ENCODE assay signal across 21 cellular contexts in genomic region chr21:41377715-41378114, GRCh38. TPM values are rescaled to one million over a fixed set of nuclear protein-coding genes. Genes with fewer than 3 reads are reported as not detected.
DNase-seq lines count a peak whose midpoint lies in the region; ATAC-seq and TF ChIP-seq lines count a peak whose summit lies in the region.
"Had no signal": no experiment of that assay in that cellular context is flagged by ENCODE, and none has a peak within 500 bp of the region (broad histone marks: within the 10 kb centered on the region; RNA-seq: fewer than 3 reads in every experiment).

No MANE protein-coding gene starts in this region.

- H2BK5ac ChIP-seq in H9 (ENCODE audit: insufficient read length, low read length) (no peak overlapping the region), neuronal stem cell (ENCODE audit: low read length) (no peak overlapping the region)

- H4K5ac ChIP-seq in H9 (ENCODE audit: insufficient read length, low read depth, low read length): no peak overlapping the region

- peaks cover 40% of the 10 kb centered on the region for H3K36me3 Mint-ChIP-seq in activated naive CD4-positive, alpha-beta T cell treated with anti-CD3 and anti-CD28 coated beads, Interleukin-2, amount 10 ng/mL, durations not matched to agents 7 days and 5 days
- H3K36me3 Mint-ChIP-seq in H9 (ENCODE audit: insufficient read depth in 1 of 3, low read depth in 3 of 3): peaks cover 0 to 21% (median 5%) of the 10 kb centered on the region in 3 experiments; a peak in 3 of 7 replicates
- no peaks in the 10 kb centered on the region for H3K36me3 Mint-ChIP-seq in endodermal cell (ENCODE audit: low read depth)

- no peak for ATAC-seq in left colon
- ATAC-seq: A549; CD8-positive, alpha-beta T cell had no signal

- no peak for DNase-seq in activated naive CD4-positive, alpha-beta T cell treated with anti-CD3 and anti-CD28 coated beads, Interleukin-2, amount 10 ng/mL, durations not matched to agents 7 days and 5 days
- no peak for DNase-seq in activated naive CD4-positive, alpha-beta T cell treated with anti-CD3 and anti-CD28 coated beads, Interleukin-2, amount 50 U/mL, for 16 hours
- DNase-seq in H9 (peak; percentile 61), endodermal cell (peak; percentile 73), neuronal stem cell (ENCODE audit: low spot score) (no peak), transverse colon (no peak), left colon (no peak), C1 segment of cervical spinal cord (lab: John Stamatoyannopoulos, UW) (no peak)
- DNase-seq: Calu3; CD8-positive, alpha-beta T cell; DMS53; EL; H7; KG1; MV-4-11; NCI-H187; NCI-H2227 treated with DMSO at 0.1 percent for 48 hours; NCI-H510A treated with DMSO at 0.1 percent for 48 hours; NCI-H774; SHP77 had no signal

- no peak overlapping the region for H3K4me2 ChIP-seq in H9 (ENCODE audit: insufficient read depth, insufficient read length, low read length)
- H3K4me2 ChIP-seq in neuronal stem cell (ENCODE audit: insufficient read depth, low read length, poor library complexity, severe bottlenecking): no peak overlapping the region
- H3K4me2 ChIP-seq: A549 had no signal

- no peaks in the 10 kb centered on the region for H3K9me3 Mint-ChIP-seq in activated naive CD4-positive, alpha-beta T cell treated with anti-CD3 and anti-CD28 coated beads, Interleukin-2, amount 10 ng/mL, durations not matched to agents 7 days and 5 days
- H3K9me3 Mint-ChIP-seq in H9 (peaks cover 0 to 3% of the 10 kb centered on the region in 2 experiments; a peak in 3 of 5 replicates), endodermal cell (peaks cover 5% of the 10 kb centered on the region)
- H3K9me3 Mint-ChIP-seq: CD8-positive, alpha-beta T cell had no signal

- H3K23me2 ChIP-seq in H9 (ENCODE audit: insufficient read length, low read depth, low read length, poor library complexity, severe bottlenecking): no peaks in the 10 kb centered on the region

- no peak overlapping the region for H3K4me3 Mint-ChIP-seq in activated naive CD4-positive, alpha-beta T cell treated with anti-CD3 and anti-CD28 coated beads, Interleukin-2, amount 10 ng/mL, durations not matched to agents 7 days and 5 days
- no peak overlapping the region for H3K4me3 Mint-ChIP-seq in H9
- H3K4me3 Mint-ChIP-seq in endodermal cell: no peak overlapping the region
- H3K4me3 Mint-ChIP-seq: CD8-positive, alpha-beta T cell had no signal

- H3K23ac ChIP-seq in H9 (ENCODE audit: insufficient read length, low read depth, low read length) (no peak overlapping the region), neuronal stem cell (ENCODE audit: low read depth, low read length, poor library complexity) (peak overlapping the region; percentile 34)

- H3K27me3 ChIP-seq in H9 (ENCODE audit: insufficient read depth, low read length) (no peaks in the 10 kb centered on the region), endodermal cell (ENCODE audit: control insufficient read depth, insufficient read depth, low read length, poor library complexity, severe bottlenecking) (no peaks in the 10 kb centered on the region), neuronal stem cell (ENCODE audit: control insufficient read depth in 3 of 3, insufficient read depth in 3 of 3, low read depth in 1 of 3, low read length in 3 of 3) (no peaks in the 10 kb centered on the region), transverse colon (no peaks in the 10 kb centered on the region)

- H3K14ac ChIP-seq in H9 (ENCODE audit: insufficient read depth, low read length) (no peak overlapping the region), neuronal stem cell (ENCODE audit: low read length) (peak overlapping the region; percentile 65)

- H3K27me3 Mint-ChIP-seq in activated naive CD4-positive, alpha-beta T cell treated with anti-CD3 and anti-CD28 coated beads, Interleukin-2, amount 10 ng/mL, durations not matched to agents 7 days and 5 days: no peaks in the 10 kb centered on the region
- H3K27me3 Mint-ChIP-seq in H9 (ENCODE audit: low read depth) (peaks cover 2% of the 10 kb centered on the region; the same call in 1 of the 2 replicates), endodermal cell (ENCODE audit: insufficient read depth) (peaks cover 6% of the 10 kb centered on the region)

- H3K9ac ChIP-seq in H9 (ENCODE audit: extremely low read depth, insufficient read length, low read length) (no peak overlapping the region), endodermal cell (ENCODE audit: extremely low read depth, low read length, poor library complexity, severe bottlenecking) (no peak overlapping the region), neuronal stem cell (ENCODE audit: low read depth, low read length, poor library complexity) (no peak overlapping the region)

- H3K9me3 ChIP-seq in H9 (ENCODE audit: control insufficient read depth, low read depth, low read length) (no peaks in the 10 kb centered on the region), endodermal cell (ENCODE audit: control insufficient read depth, low read length) (no peaks in the 10 kb centered on the region), neuronal stem cell (replicated peaks in 1 of 2; ENCODE audit: control insufficient read depth in 2 of 2, insufficient read depth in 1 of 2, low read depth in 1 of 2, low read length in 2 of 2) (peaks cover 0 to 6% of the 10 kb centered on the region in 2 donors), transverse colon (no peaks in the 10 kb centered on the region)
- H3K9me3 ChIP-seq: A549 had no signal

- in situ Hi-C loops in transverse colon (cut with MboI; ENCODE audit: low pct_ligation_motif_present in 1 of 4, low pct_unique_long_range_greater_than_20kb in 1 of 4, low sequenced_read_pairs in 3 of 4): no loop called here

- peak overlapping the region; percentile 77 for H3K27ac Mint-ChIP-seq in activated naive CD4-positive, alpha-beta T cell treated with anti-CD3 and anti-CD28 coated beads, Interleukin-2, amount 10 ng/mL, durations not matched to agents 7 days and 5 days
- H3K27ac Mint-ChIP-seq in H9: no peak overlapping the region
- H3K27ac Mint-ChIP-seq in endodermal cell: no peak overlapping the region
- H3K27ac Mint-ChIP-seq: CD8-positive, alpha-beta T cell had no signal

- no peak overlapping the region for H2BK120ac ChIP-seq in H9 (ENCODE audit: low read depth, low read length, poor library complexity, severe bottlenecking)
- no peak overlapping the region for H2BK120ac ChIP-seq in neuronal stem cell (ENCODE audit: low read depth, low read length)

- no peak overlapping the region for H2BK12ac ChIP-seq in H9 (ENCODE audit: insufficient read length, low read depth, low read length)
- no peak overlapping the region for H2BK12ac ChIP-seq in neuronal stem cell (ENCODE audit: low read length)

- H2AK5ac ChIP-seq in H9 (ENCODE audit: insufficient read length, low read length) (no peak overlapping the region), neuronal stem cell (ENCODE audit: low read depth, low read length) (peak overlapping the region; percentile 29)

- H2BK15ac ChIP-seq in H9 (ENCODE audit: low read depth, low read length) (no peak overlapping the region), neuronal stem cell (ENCODE audit: low read length) (no peak overlapping the region)

- H2AFZ ChIP-seq in H9 (ENCODE audit: low read length) (no peak overlapping the region), neuronal stem cell (ENCODE audit: low read length) (no peak overlapping the region)

- no peaks in the 10 kb centered on the region for H3K36me3 ChIP-seq in endodermal cell (ENCODE audit: control insufficient read depth, insufficient read depth, low read length)
- no peaks in the 10 kb centered on the region for H3K36me3 ChIP-seq in neuronal stem cell (replicated peaks in 1 of 2; ENCODE audit: control insufficient read depth in 2 of 2, insufficient read depth in 2 of 2, low read length in 2 of 2)
- H3K36me3 ChIP-seq in transverse colon: no peaks in the 10 kb centered on the region

- H3K4me3 ChIP-seq in endodermal cell (ENCODE audit: low read length) (no peak overlapping the region), neuronal stem cell (ENCODE audit: low read length in 2 of 2) (no peak overlapping the region), transverse colon (no peak overlapping the region)
- H3K4me3 ChIP-seq: A549 had no signal

- TF ChIP-seq POLR2A in transverse colon (IDR thresholded peaks at IDR 0.05): no peak

- H3K56ac ChIP-seq in H9 (ENCODE audit: insufficient read length, low read depth, low read length): no peak overlapping the region

- TF ChIP-seq CTCF in H9 (conservative IDR thresholded peaks at IDR 0.05): no peak
- no peak for TF ChIP-seq CTCF in endodermal cell (conservative IDR thresholded peaks at IDR 0.05)
- no peak for TF ChIP-seq CTCF in transverse colon (IDR thresholded peaks at IDR 0.05)

- intact Hi-C loops in transverse colon (cut with DNase I; ENCODE audit: low total_unique reads) (no loop called here), left colon (cut with DNase I, micrococcal nuclease) (no loop called here)

- H4K91ac ChIP-seq in H9 (ENCODE audit: insufficient read length, low read depth, low read length) (no peak overlapping the region), neuronal stem cell (ENCODE audit: low read depth, low read length, poor library complexity) (no peak overlapping the region)

- no peaks in the 10 kb centered on the region for H3K79me1 ChIP-seq in H9 (ENCODE audit: insufficient read depth, low read depth, low read length, poor library complexity, severe bottlenecking)
- H3K79me1 ChIP-seq in neuronal stem cell (ENCODE audit: low read depth, low read length): no peaks in the 10 kb centered on the region

- H3K27ac ChIP-seq in H9 (ENCODE audit: insufficient read length, low read depth, low read length) (no peak overlapping the region), endodermal cell (ENCODE audit: low read depth, low read length) (no peak overlapping the region), neuronal stem cell (replicated peaks; ENCODE audit: low read length) (no peak overlapping the region), transverse colon (no peak overlapping the region)
- H3K27ac ChIP-seq: A549 had no signal

- H4K20me1 ChIP-seq in H9 (ENCODE audit: control insufficient read depth, insufficient read depth, insufficient read length): no peaks in the 10 kb centered on the region

- H3K4me1 ChIP-seq in H9 (ENCODE audit: insufficient read depth, low read length): no peaks in the 10 kb centered on the region
- peaks cover 7% of the 10 kb centered on the region for H3K4me1 ChIP-seq in endodermal cell (ENCODE audit: control insufficient read depth, insufficient read depth, low read length)
- H3K4me1 ChIP-seq in neuronal stem cell (ENCODE audit: control insufficient read depth in 2 of 2, insufficient read depth in 1 of 2, low read depth in 1 of 2, low read length in 2 of 2): peaks cover 0 to 7% of the 10 kb centered on the region in 2 donors
- no peaks in the 10 kb centered on the region for H3K4me1 ChIP-seq in transverse colon
- H3K4me1 ChIP-seq: A549 had no signal

- no peak overlapping the region for H3T11ph ChIP-seq in H9 (ENCODE audit: low read length)

- peaks cover 14% of the 10 kb centered on the region for H3K4me1 Mint-ChIP-seq in activated naive CD4-positive, alpha-beta T cell treated with anti-CD3 and anti-CD28 coated beads, Interleukin-2, amount 10 ng/mL, durations not matched to agents 7 days and 5 days
- peaks cover 11 to 13% of the 10 kb centered on the region in 2 experiments for H3K4me1 Mint-ChIP-seq in H9
- peaks cover 2% of the 10 kb centered on the region for H3K4me1 Mint-ChIP-seq in endodermal cell

- H4K8ac ChIP-seq in H9 (replicated peaks; ENCODE audit: insufficient read length, low read depth, low read length): no peak overlapping the region
- H4K8ac ChIP-seq in neuronal stem cell (ENCODE audit: low read depth, low read length): no peak overlapping the region

- H3K79me2 ChIP-seq in H9 (ENCODE audit: insufficient read depth, low read length): no peaks in the 10 kb centered on the region

- H2BK20ac ChIP-seq in H9 (ENCODE audit: low read depth, low read length, poor library complexity, severe bottlenecking): no peak overlapping the region

- no peak for TF ChIP-seq EP300 in transverse colon (IDR thresholded peaks at IDR 0.05; ENCODE audit: low read depth)

- CTCF ChIA-PET in activated naive CD4-positive, alpha-beta T cell treated with anti-CD3 and anti-CD28 coated beads, Interleukin-2, amount 10 ng/mL, durations not matched to agents 7 days and 5 days (lab: Charles Lee): no interaction called here

- no peak overlapping the region for H3K18ac ChIP-seq in H9 (ENCODE audit: insufficient read length, low read depth, low read length)
- H3K18ac ChIP-seq in neuronal stem cell (ENCODE audit: low read length): no peak overlapping the region

- no CpG with 5 or more reads among the region's 16 CpGs for WGBS in H9 (ENCODE audit: extremely low coverage, insufficient read length, low lambda C conversion rate)
- 82 to 83% methylated on average over 12 to 16 of the region's 16 CpGs for WGBS in endodermal cell (ENCODE audit: insufficient coverage in 1 of 2, insufficient read length in 1 of 2), 2 experiments
- WGBS in neuronal stem cell (ENCODE audit: extremely low coverage in 2 of 2, insufficient read length in 2 of 2, insufficient replicate concordance in 1 of 2), 2 donors: no CpG with 5 or more reads among the region's 16 CpGs
- 90% methylated on average over 13 of the region's 16 CpGs; no CpG with 5 or more reads in 1 of the 2 donors for WGBS in transverse colon (ENCODE audit: low coverage in 1 of 2), 2 donors

- H3K4ac ChIP-seq in H9 (ENCODE audit: low read depth, low read length): no peak overlapping the region
- no peak overlapping the region for H3K4ac ChIP-seq in neuronal stem cell (ENCODE audit: low read length)

RNA-seq across cellular contexts. Expression of gene MX2, which starts 15.9 kb away (rescaled TPM):
- total RNA-seq in H9 (2021) (1.8 and 1.9 TPM in 2 replicates), endodermal cell (10 to 100 TPM in 1 of 2 donors, 1 to 10 TPM in 1; 1.6 to 11.4 TPM), transverse colon (10 to 100 TPM in 1 of 4 donors, 1 to 10 TPM in 3; 3.4 to 16.9 (median 4.1) TPM), left colon (1 to 10 TPM; 3.8 TPM)
- polyA plus RNA-seq in endodermal cell (2013, experiment 1 of 2): 0.50 TPM
- 0.33 TPM for polyA plus RNA-seq in endodermal cell (2013, experiment 2 of 2)
- 3.2 TPM for polyA plus RNA-seq in neuronal stem cell (2013, experiment 1 of 2)
- polyA plus RNA-seq in neuronal stem cell (2013, experiment 2 of 2): 3.5 TPM
- polyA plus RNA-seq: A549 had no signal

RNA-seq across cellular contexts. Expression of gene MX1, which starts 48.3 kb away (rescaled TPM):
- total RNA-seq in H9 (2021): 5.1 and 6.3 TPM in 2 replicates
- under 1 TPM; 0.42 to 0.84 TPM for total RNA-seq in endodermal cell
- 1.1 TPM for polyA plus RNA-seq in endodermal cell (2013, experiment 1 of 2)
- 0.79 TPM for polyA plus RNA-seq in endodermal cell (2013, experiment 2 of 2)
- 0.91 TPM for polyA plus RNA-seq in neuronal stem cell (2013, experiment 1 of 2)
- polyA plus RNA-seq in neuronal stem cell (2013, experiment 2 of 2): 0.75 TPM
- total RNA-seq in transverse colon: 10 to 100 TPM; 27.3 to 82.2 (median 61.9) TPM
- total RNA-seq in left colon: 10 to 100 TPM; 36.4 to 91.7 TPM

Comparison
In these comparisons a context has a peak if more than half of its experiments do, and no peak if none do; other contexts are left out.
1. DNase-seq: peak in H9 (single experiment) and endodermal cell (single experiment); none in activated naive CD4-positive, alpha-beta T cell treated with anti-CD3 and anti-CD28 coated beads, Interleukin-2, amount 10 ng/mL, durations not matched to agents 7 days and 5 days (single experiment), activated naive CD4-positive, alpha-beta T cell treated with anti-CD3 and anti-CD28 coated beads, Interleukin-2, amount 50 U/mL, for 16 hours (single experiment), neuronal stem cell (single experiment), transverse colon (single experiment), left colon (0 of 2) and C1 segment of cervical spinal cord (0 of 14).